In genomic region chr2:168970860-168971650, GRCh38 we compare ENCODE assay signal across 16 cellular contexts.
"Had no signal": no experiment of that assay in that cellular context is flagged by ENCODE, and none has a peak within 500 bp of the region (broad histone marks: within the 10 kb centered on the region; RNA-seq: fewer than 3 reads in every experiment).

No MANE protein-coding gene starts in this region.

- ATAC-seq: left lobe of liver; naive thymus-derived CD8-positive, alpha-beta T cell had no signal

- H3K27ac ChIP-seq: colonic mucosa, epithelial cell of prostate, neural progenitor cell had no signal

- H2AFZ ChIP-seq: neural progenitor cell had no signal

- H3K9me3 ChIP-seq: breast epithelium, colonic mucosa had no signal

- H3K4me1 ChIP-seq: breast epithelium, colonic mucosa, neural progenitor cell had no signal

- H3K4me2 ChIP-seq: neural progenitor cell had no signal

- DNase-seq: activated CD4-positive, alpha-beta memory T cell treated with anti-CD3 and anti-CD28 coated beads for 36 hours; activated CD4-positive, alpha-beta T cell treated with anti-CD3 and anti-CD28 coated beads for 48 hours; activated naive CD4-positive, alpha-beta T cell treated with anti-CD3 and anti-CD28 coated beads for 36 hours; activated naive CD8-positive, alpha-beta T cell treated with anti-CD3 and anti-CD28 coated beads, Interleukin-2, amount 10 ng/mL, durations not matched to agents 7 days and 5 days; activated T-cell treated with anti-CD3 and anti-CD28 coated beads, Interleukin-2, amount 50 U/mL, for 48 hours; amniotic stem cell; colonic mucosa; endodermal cell; foreskin fibroblast; naive thymus-derived CD8-positive, alpha-beta T cell; posterior cingulate gyrus; stimulated activated CD4-positive, alpha-beta T cell treated with anti-CD3 and anti-CD28 coated beads, Interleukin-4, amount 100 ng/mL, for 24 hours had no signal

- H3K27me3 ChIP-seq: breast epithelium, colonic mucosa, neural progenitor cell had no signal

- H3K9ac ChIP-seq: neural progenitor cell had no signal

- H3K36me3 ChIP-seq: breast epithelium, colonic mucosa, neural progenitor cell had no signal

- H3K4me3 ChIP-seq: breast epithelium, colonic mucosa, neural progenitor cell had no signal
